8 cellular contexts compared by ENCODE assay signal in genomic region chr17:76772842-76773521, GRCh38. TPM values are rescaled to one million over a fixed set of nuclear protein-coding genes. Genes with fewer than 3 reads are reported as not detected.
DNase-seq lines count a peak whose midpoint lies in the region; ATAC-seq and TF ChIP-seq lines count a peak whose summit lies in the region.

No MANE protein-coding gene starts in this region.

- CTCF ChIA-PET in CD4-positive, alpha-beta T cell (lab: Charles Lee), result interaction anchor here (0.6 to 1.3 kb wide), 4 partner anchors 29 to 591 kb away, joined by 3 to 6 read pairs (median 4); partner anchors contain the start of gene MFSD11

- in situ Hi-C loops in GM13977 (cut with MboI; ENCODE audit: low pct_unique_long_range_greater_than_20kb, low sequenced_read_pairs, unreplicated experiment), result no loop called here

- H3K4me3 ChIP-seq in fibroblast of villous mesenchyme (ENCODE audit: low read depth, low read length), result peak overlapping the region; percentile 44

- H3K27ac Mint-ChIP-seq in CD4-positive, alpha-beta T cell, result peak overlapping the region; percentile 93

- no peaks in the 10 kb centered on the region for H3K27me3 ChIP-seq in CD4-positive, alpha-beta T cell (ENCODE audit: control insufficient read depth, insufficient read depth, low read length)

- H3K36me3 Mint-ChIP-seq in CD4-positive, alpha-beta T cell (ENCODE audit: low read depth), result peaks cover 67% of the 10 kb centered on the region

- peak; percentile 95 for ATAC-seq in CD4-positive, alpha-beta T cell (ENCODE audit: poor library complexity)
- ATAC-seq in GM19467 (IDR thresholded peaks at IDR 0.05; ENCODE audit: unreplicated experiment) (no peak), GM21526 (IDR thresholded peaks at IDR 0.05; ENCODE audit: low FRiP score, unreplicated experiment) (no peak)

- intact Hi-C loops in CD4-positive, alpha-beta T cell (cut with DNase I, micrococcal nuclease), result loop anchor here in 1 of 2 experiments (5.0 kb wide), 1 partner anchor 36 kb away; the partner anchor contains the start of genes MFSD11 and SRSF2

- no peaks in the 10 kb centered on the region for H3K9me3 ChIP-seq in CD4-positive, alpha-beta T cell (ENCODE audit: control insufficient read depth, low read length)

- DNase-seq in CD4-positive, alpha-beta T cell, result peak in 9 of 10 experiments; percentile 16 to 58 (median 42)
- peak; percentile 18 for DNase-seq in NCI-H748 (lab: John Stamatoyannopoulos, UW; ENCODE audit: unreplicated experiment)
- DNase-seq in activated T-cell treated with anti-CD3 and anti-CD28 coated beads for 1 hour (ENCODE audit: low read depth), result peak; percentile 49
- DNase-seq in fibroblast of villous mesenchyme (ENCODE audit: low read depth), result peak; percentile 97
- DNase-seq in stimulated activated CD4-positive, alpha-beta T cell treated with anti-CD3 and anti-CD28 coated beads, Interleukin-4, amount 100 ng/mL, for 4 hours, result peak; percentile 33 to 70
- no peak for DNase-seq in GM13977 (ENCODE audit: low spot score)

- POLR2A ChIA-PET in CD4-positive, alpha-beta T cell (lab: Charles Lee), result interaction anchor here (0.5 to 1.6 kb wide), 6 partner anchors 18 to 47 kb away, joined by 3 to 6 read pairs (median 4); partner anchors contain the start of genes JMJD6, MFSD11 and SRSF2

- TF ChIP-seq CTCF in CD4-positive, alpha-beta T cell (IDR thresholded peaks at IDR 0.05), result no peak
- TF ChIP-seq CTCF in fibroblast of villous mesenchyme (IDR thresholded peaks at IDR 0.05; ENCODE audit: insufficient read depth, low read depth, low read length), result peak; percentile 15
- TF ChIP-seq CTCF in GM13977 (IDR thresholded peaks at IDR 0.05; ENCODE audit: extremely low read depth, insufficient read depth, missing control alignments), result no peak

- peak overlapping the region; percentile 37 for H3K27ac ChIP-seq in CD4-positive, alpha-beta T cell (ENCODE audit: low read depth, low read length)

- peak overlapping the region; percentile 36 for H3K4me3 Mint-ChIP-seq in CD4-positive, alpha-beta T cell

- H3K4me1 Mint-ChIP-seq in CD4-positive, alpha-beta T cell (ENCODE audit: low read depth), result peaks cover 23% of the 10 kb centered on the region

- H3K27me3 Mint-ChIP-seq in CD4-positive, alpha-beta T cell, result no peaks in the 10 kb centered on the region

- no peaks in the 10 kb centered on the region for H3K9me3 Mint-ChIP-seq in CD4-positive, alpha-beta T cell

RNA-seq across cellular contexts. Expression of gene MFSD11, which starts 35.1 kb away (rescaled TPM):
- total RNA-seq in CD4-positive, alpha-beta T cell, result 10 to 100 TPM; 25.5 to 29.4 TPM
- 31.9 and 44.5 TPM in 2 replicates for total RNA-seq in fibroblast of villous mesenchyme

RNA-seq across cellular contexts. Expression of gene SRSF2, which starts 35.9 kb away (rescaled TPM):
- 100 to 1,000 TPM; 448 to 460 TPM for total RNA-seq in CD4-positive, alpha-beta T cell
- 152 and 165 TPM in 2 replicates for total RNA-seq in fibroblast of villous mesenchyme

RNA-seq across cellular contexts. Expression of gene METTL23, which starts 46.3 kb away (rescaled TPM):
- total RNA-seq in CD4-positive, alpha-beta T cell, result 10 to 100 TPM; 35.4 to 37.8 TPM
- total RNA-seq in fibroblast of villous mesenchyme, result 27.1 and 30.2 TPM in 2 replicates

RNA-seq across cellular contexts. Expression of gene JMJD6, which starts 46.6 kb away (rescaled TPM):
- total RNA-seq in CD4-positive, alpha-beta T cell, result 100 to 1,000 TPM; 133 to 134 TPM
- total RNA-seq in fibroblast of villous mesenchyme, result 24.2 and 25.8 TPM in 2 replicates
